ENCODE assay signal across 8 cellular contexts in the genomic region with DNA sequence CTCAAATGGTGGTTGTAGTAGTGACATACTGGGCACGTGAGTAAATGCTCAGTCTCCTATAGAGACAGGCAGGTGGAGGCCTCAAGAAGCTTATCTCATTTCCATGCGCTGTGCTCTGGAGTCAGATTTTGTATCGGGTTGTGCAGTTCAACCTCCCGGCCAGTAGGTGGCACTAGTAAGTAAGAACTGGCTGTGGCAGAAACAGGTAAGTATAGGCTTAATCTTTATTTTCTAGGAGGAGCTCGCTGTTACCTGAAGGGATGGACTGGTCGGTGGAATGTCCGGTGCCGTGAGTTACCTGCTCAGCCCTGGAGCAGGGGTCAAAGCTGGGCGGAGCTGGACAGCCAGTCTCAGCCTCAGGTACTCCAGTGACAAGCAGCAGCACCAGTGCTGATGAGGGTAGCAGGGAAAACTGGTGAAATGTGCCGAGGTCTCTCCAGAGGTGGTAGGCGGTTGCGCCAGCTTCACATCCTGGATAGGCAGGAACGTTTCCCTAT.
DNase-seq lines count a peak whose midpoint lies in the region; ATAC-seq, FAIRE-seq and TF ChIP-seq lines count a peak whose summit lies in the region.

No MANE protein-coding gene starts in this region.

- no peaks in the 10 kb centered on the region for H3K27me3 ChIP-seq in HUES48 (ENCODE audit: control insufficient read depth, insufficient read depth, low read length)

- peak overlapping the region; percentile 91 for H3K4me3 ChIP-seq in HUES48 (ENCODE audit: low read depth, low read length)

- DNase-seq in GM03348 (ENCODE audit: low spot score) (peak; percentile 12), astrocyte of the hippocampus (ENCODE audit: low read depth, low spot score) (peak; percentile 7), inferior parietal cortex (ENCODE audit: extremely low spot score) (peak; percentile 16), frontal cortex (ENCODE audit: low spot score in 2 of 2) (no peak)
- peak; percentile 44 for DNase-seq in stimulated activated CD4-positive, alpha-beta T cell treated with anti-CD3 and anti-CD28 coated beads, Interleukin-4, amount 100 ng/mL, for 24 hours

- peak; percentile 29; the same call in 1 of the 2 replicates for TF ChIP-seq POLR2A in Raji (IDR thresholded peaks at IDR 0.05; ENCODE audit: insufficient read depth, low read depth, low read length)

- 0 out of 2 replicates have a peak overlapping the region, but pooled peaks have one; percentile 21 for H3K9ac ChIP-seq in HUES48 (ENCODE audit: low read depth, low read length)

- no peaks in the 10 kb centered on the region for H3K36me3 ChIP-seq in HUES48 (ENCODE audit: control insufficient read depth, insufficient read depth, low read length)

- FAIRE-seq in frontal cortex (lab: Jason Lieb, UNC): no peak

- H3K4me1 ChIP-seq in HUES48 (ENCODE audit: control insufficient read depth, insufficient read depth, low read length): no peaks in the 10 kb centered on the region

- H3K9me3 ChIP-seq in HUES48 (ENCODE audit: control insufficient read depth, insufficient read depth, low read length): no peaks in the 10 kb centered on the region

- ATAC-seq in GM21529 (IDR thresholded peaks at IDR 0.05; ENCODE audit: unreplicated experiment): peak; percentile 88

- H3K27ac ChIP-seq in HUES48 (ENCODE audit: low read depth, low read length): no peak overlapping the region

Comparison
In these comparisons a context has a peak if more than half of its experiments do, and no peak if none do; other contexts are left out.
1. DNase-seq: peak in GM03348 (single experiment), astrocyte of the hippocampus (single experiment), inferior parietal cortex (single experiment) and stimulated activated CD4-positive, alpha-beta T cell treated with anti-CD3 and anti-CD28 coated beads, Interleukin-4, amount 100 ng/mL, for 24 hours (single experiment); none in frontal cortex (0 of 2).